Comparison of ENCODE assay signal across 8 cellular contexts in genomic region chr2:232696609-232697058, GRCh38. TPM values are rescaled to one million over a fixed set of nuclear protein-coding genes. Genes with fewer than 3 reads are reported as not detected.
A peak's percentile ranks its signal among the peaks of the same experiment; 100 is the strongest.
DNase-seq lines count a peak whose midpoint lies in the region; TF ChIP-seq lines count a peak whose summit lies in the region.

No MANE protein-coding gene starts in this region.

- H3K4me3 ChIP-seq in BJ (ENCODE audit: low read depth, low read length) (peak overlapping the region; percentile 94), NB4 (ENCODE audit: low read depth, low read length) (peak overlapping the region; percentile 58)
- peak overlapping the region; percentile 81 for H3K4me3 ChIP-seq in effector memory CD4-positive, alpha-beta T cell (ENCODE audit: insufficient read depth, low read depth, low read length, poor library complexity, severe bottlenecking)

- H3K4me1 ChIP-seq in effector memory CD4-positive, alpha-beta T cell (ENCODE audit: control insufficient read depth, insufficient read depth, low read length, poor library complexity, severe bottlenecking), result peaks cover 14% of the 10 kb centered on the region

- H3K27ac ChIP-seq in effector memory CD4-positive, alpha-beta T cell (ENCODE audit: insufficient read depth, low read length, poor library complexity, severe bottlenecking), result peak overlapping the region; percentile 91

- TF ChIP-seq CTCF in BJ (IDR thresholded peaks at IDR 0.05; ENCODE audit: insufficient read depth, low read depth, low read length) (no peak), NB4 (IDR thresholded peaks at IDR 0.05; ENCODE audit: low read depth, low read length) (no peak), neural crest cell (conservative IDR thresholded peaks at IDR 0.05) (no peak)

- H3K27ac Mint-ChIP-seq in neural crest cell (ENCODE audit: unreplicated experiment), result peak overlapping the region; percentile 67

- CTCF ChIA-PET in BJ (lab: Yijun Ruan, JAX), result interaction anchor here (0.8 to 1.0 kb wide), 2 partner anchors 11 to 86 kb away, joined by 3 read pairs; no protein-coding TSS in a partner anchor

- no peaks in the 10 kb centered on the region for H3K36me3 ChIP-seq in BJ (ENCODE audit: control insufficient read depth, insufficient read depth, low read length)
- H3K36me3 ChIP-seq in effector memory CD4-positive, alpha-beta T cell (ENCODE audit: control insufficient read depth, insufficient read depth, low read length), result no peaks in the 10 kb centered on the region

- no peaks in the 10 kb centered on the region for H3K27me3 ChIP-seq in BJ (ENCODE audit: control insufficient read depth, insufficient read depth, low read length)
- H3K27me3 ChIP-seq in effector memory CD4-positive, alpha-beta T cell (replicated peaks; ENCODE audit: control insufficient read depth, insufficient read depth, low read length, poor library complexity, severe bottlenecking), result no peaks in the 10 kb centered on the region

- no peaks in the 10 kb centered on the region for H3K9me3 ChIP-seq in effector memory CD4-positive, alpha-beta T cell (ENCODE audit: control insufficient read depth, low read length)

- POLR2A ChIA-PET in BJ (lab: Charles Lee), result no interaction called here

- peaks cover 10% of the 10 kb centered on the region for H3K27me3 Mint-ChIP-seq in neural crest cell (ENCODE audit: low read depth)

- H3K9me3 Mint-ChIP-seq in neural crest cell, result peaks cover 5% of the 10 kb centered on the region

- TF ChIP-seq POLR2A in NB4 (IDR thresholded peaks at IDR 0.05; ENCODE audit: extremely low read depth, insufficient read length), result no peak

- H3K36me3 Mint-ChIP-seq in neural crest cell (ENCODE audit: low read depth), result peaks cover 4% of the 10 kb centered on the region

- peak overlapping the region; percentile 96 for H3K4me3 Mint-ChIP-seq in neural crest cell

- no peak for DNase-seq in BJ (ENCODE audit: low read depth)
- DNase-seq in NB4 (ENCODE audit: low read depth), result no peak
- no peak for DNase-seq in effector memory CD4-positive, alpha-beta T cell
- DNase-seq in neural crest cell (ENCODE audit: low read depth, low spot score), result no peak
- DNase-seq in globus pallidus (ENCODE audit: low spot score), result no peak
- DNase-seq in ecto neural progenitor cell (ENCODE audit: low spot score), result no peak
- DNase-seq in hypothalamus (lab: John Stamatoyannopoulos, UW), result no peak
- no peak for DNase-seq in GDM1 (lab: John Stamatoyannopoulos, UW)

- peaks cover 34% of the 10 kb centered on the region for H3K4me1 Mint-ChIP-seq in neural crest cell

RNA-seq across cellular contexts. Expression of gene GIGYF2, which starts 0.5 kb away (rescaled TPM):
- 24.9 and 28.0 TPM in 2 replicates for polyA plus RNA-seq in BJ (2011; rRNA removed)
- 46.3 and 47.9 TPM in 2 replicates for polyA minus RNA-seq in BJ (2011; rRNA and poly(A)+ RNA removed)
- 70.3 and 71.4 TPM in 2 replicates for total RNA-seq in neural crest cell
